Comparison of ENCODE assay signal across 10 cellular contexts in the genomic region with DNA sequence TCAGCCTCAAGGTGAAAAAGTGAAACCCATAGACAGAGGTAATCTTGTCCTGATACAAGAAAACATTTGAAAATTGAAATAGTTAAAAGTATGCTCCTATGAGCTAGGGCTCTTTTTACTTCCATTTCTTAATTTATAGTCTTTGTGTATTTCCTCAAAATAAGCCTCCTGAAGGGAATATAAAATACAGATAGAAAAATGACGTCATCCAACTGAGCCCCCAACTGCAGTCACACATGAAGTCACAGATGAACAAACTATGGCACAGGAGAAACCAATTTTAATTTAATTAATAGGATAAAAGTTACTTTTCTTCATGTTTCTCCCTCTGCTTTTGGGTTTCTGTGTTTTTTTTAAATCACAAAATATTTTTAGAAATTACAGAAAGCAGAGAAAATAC.
"Had no signal": no experiment of that assay in that cellular context is flagged by ENCODE, and none has a peak within 500 bp of the region (broad histone marks: within the 10 kb centered on the region; RNA-seq: fewer than 3 reads in every experiment).

No MANE protein-coding gene starts in this region.

- H3K9me3 ChIP-seq: HAP-1 had no signal

- ATAC-seq: GM23338 had no signal

- H3K4me1 ChIP-seq: HAP-1 had no signal

- DNase-seq: GM23248, GOT3, H7, H9, HCEC 1CT, HFFc6 had no signal

- H3K4me2 ChIP-seq: GM23338 had no signal

- H3K4me3 ChIP-seq: GM23248, GM23338, HAP-1 had no signal

- H3K27ac ChIP-seq: GM23248 had no signal

- H3K9ac ChIP-seq: GM23248 had no signal

- FAIRE-seq: H1, H54 had no signal

- H3K36me3 ChIP-seq: HAP-1 had no signal

- H2AFZ ChIP-seq: GM23248, GM23338 had no signal
